Comparison of ENCODE assay signal across 8 cellular contexts in genomic region chr6:144931172-144932035, GRCh38.
DNase-seq lines count a peak whose midpoint lies in the region; ATAC-seq and TF ChIP-seq lines count a peak whose summit lies in the region.

No MANE protein-coding gene starts in this region.

- H3K27ac ChIP-seq in MM.1S (ENCODE audit: low read length): no peak overlapping the region

- H4K20me1 ChIP-seq in MM.1S (ENCODE audit: insufficient read depth, low read length): no peaks in the 10 kb centered on the region

- H3K36me3 ChIP-seq in MM.1S (replicated peaks; ENCODE audit: insufficient read depth, low read length): no peaks in the 10 kb centered on the region

- no peaks in the 10 kb centered on the region for H3K9me3 ChIP-seq in MM.1S (replicated peaks; ENCODE audit: insufficient read depth, low read length)

- peak; percentile 79 for ATAC-seq in GM19397 (IDR thresholded peaks at IDR 0.05; ENCODE audit: unreplicated experiment)
- ATAC-seq in sciatic nerve: peak; percentile 51
- no peak for ATAC-seq in omental fat pad (ENCODE audit: low FRiP score)

- no peaks in the 10 kb centered on the region for H3K79me2 ChIP-seq in MM.1S (ENCODE audit: low read length)

- H2AFZ ChIP-seq in MM.1S (ENCODE audit: low read length): no peak overlapping the region

- TF ChIP-seq CTCF in MM.1S (IDR thresholded peaks at IDR 0.05; ENCODE audit: low read length) (peak; percentile 43), fibroblast of villous mesenchyme (IDR thresholded peaks at IDR 0.05; ENCODE audit: insufficient read depth, low read depth, low read length) (peak; percentile 72), omental fat pad (IDR thresholded peaks at IDR 0.05) (no peak)

- H3K9ac ChIP-seq in MM.1S (ENCODE audit: low read length): no peak overlapping the region

- H3F3A ChIP-seq in MM.1S (ENCODE audit: insufficient read depth, low read length): no peaks in the 10 kb centered on the region

- H3K27me3 ChIP-seq in MM.1S (replicated peaks; ENCODE audit: insufficient read depth, low read length): no peaks in the 10 kb centered on the region

- H3K4me1 ChIP-seq in MM.1S (ENCODE audit: low read length): peaks cover 8% of the 10 kb centered on the region; the same call in 1 of the 2 replicates

- intact Hi-C loops in sciatic nerve (cut with DNase I): no loop called here

- H3K4me3 ChIP-seq in MM.1S (ENCODE audit: low read length) (no peak overlapping the region), fibroblast of villous mesenchyme (ENCODE audit: low read depth, low read length) (no peak overlapping the region)

- peak overlapping the region; percentile 32; the same call in 1 of the 2 replicates for H3K4me2 ChIP-seq in MM.1S (ENCODE audit: low read depth, low read length)

- H3K9me2 ChIP-seq in MM.1S (replicated peaks; ENCODE audit: insufficient read depth, low read length): no peaks in the 10 kb centered on the region

- peak; percentile 4 for DNase-seq in DMS114 treated with DMSO at 0.1 percent for 48 hours (lab: John Stamatoyannopoulos, UW; ENCODE audit: unreplicated experiment)
- DNase-seq in MM.1S: peak; percentile 19
- DNase-seq in activated CD4-positive, alpha-beta T cell treated with anti-CD3 and anti-CD28 coated beads for 4 hours: peak; percentile 3 to 18
- DNase-seq in fibroblast of villous mesenchyme (ENCODE audit: low read depth): peak; percentile 37
- DNase-seq in sciatic nerve (ENCODE audit: low spot score): no peak
- no peak for DNase-seq in T-helper 9 cell
- no peak for DNase-seq in omental fat pad (ENCODE audit: low spot score)

Comparison
In these comparisons a context has a peak if more than half of its experiments do, and no peak if none do; other contexts are left out.
1. DNase-seq: peak in DMS114 treated with DMSO at 0.1 percent for 48 hours (single experiment), MM.1S (single experiment), activated CD4-positive, alpha-beta T cell treated with anti-CD3 and anti-CD28 coated beads for 4 hours (2 of 2) and fibroblast of villous mesenchyme (single experiment); none in sciatic nerve (single experiment), T-helper 9 cell (single experiment) and omental fat pad (single experiment).
2. CTCF ChIP-seq: peak in MM.1S (single experiment) and fibroblast of villous mesenchyme (single experiment); none in omental fat pad (0 of 3).